Comparison of ENCODE assay signal across 7 cellular contexts in the genomic region with DNA sequence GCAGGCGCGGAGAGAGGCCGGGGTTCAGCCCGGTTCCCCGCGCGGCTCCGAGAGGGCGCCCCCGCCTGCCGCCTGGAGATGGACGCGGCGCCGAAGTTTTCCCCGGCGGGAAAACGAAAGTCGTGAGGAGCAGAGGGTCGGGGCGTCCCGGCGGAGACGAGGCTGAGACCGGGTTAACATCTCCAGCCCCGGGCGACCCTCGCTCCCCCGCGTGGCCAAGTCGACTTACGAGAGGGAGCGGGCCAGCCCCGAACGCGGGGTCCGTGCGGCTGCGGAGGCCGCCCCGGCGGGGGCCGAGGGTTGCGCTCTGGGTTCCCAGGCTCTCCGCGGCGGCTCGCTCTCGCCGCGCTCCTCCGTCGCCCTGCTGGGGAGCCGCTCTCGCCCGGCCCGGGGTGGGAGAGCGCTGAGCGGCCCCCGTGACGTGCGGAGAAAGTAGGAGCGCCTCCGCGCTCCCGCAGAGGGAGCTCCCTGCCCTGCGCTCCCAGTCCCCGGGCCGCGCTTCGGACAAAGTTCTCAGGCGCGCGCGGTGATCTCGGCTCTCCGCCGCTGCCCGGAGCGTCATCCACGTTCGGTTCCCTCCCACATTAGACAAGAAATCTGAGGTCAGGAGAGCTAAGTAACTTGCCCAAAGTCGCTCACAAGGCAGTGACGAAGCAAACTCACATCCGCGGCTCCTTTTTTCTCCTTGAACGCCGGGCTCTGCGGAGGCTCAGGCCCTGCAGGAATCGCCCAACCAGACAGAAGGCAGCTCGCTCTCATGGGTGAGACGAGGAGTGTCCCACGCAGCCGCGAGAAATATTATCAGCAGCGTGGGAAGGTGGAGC. TPM values are rescaled to one million over a fixed set of nuclear protein-coding genes. Genes with fewer than 3 reads are reported as not detected.
A peak's percentile ranks its signal among the peaks of the same experiment; 100 is the strongest.
DNase-seq lines count a peak whose midpoint lies in the region; ATAC-seq and TF ChIP-seq lines count a peak whose summit lies in the region.

No MANE protein-coding gene starts in this region.

- H3K4me1 Mint-ChIP-seq in activated CD8-positive, alpha-beta T cell treated with anti-CD3 and anti-CD28 coated beads, Interleukin-2, amount 10 ng/mL, durations not matched to agents 7 days and 5 days (ENCODE audit: low read depth): peaks cover 75% of the 10 kb centered on the region
- peaks cover 31% of the 10 kb centered on the region for H3K4me1 Mint-ChIP-seq in endothelial cell (ENCODE audit: unreplicated experiment)

- H3K27ac Mint-ChIP-seq in activated CD8-positive, alpha-beta T cell treated with anti-CD3 and anti-CD28 coated beads, Interleukin-2, amount 10 ng/mL, durations not matched to agents 7 days and 5 days: peak overlapping the region; percentile 90
- H3K27ac Mint-ChIP-seq in endothelial cell (ENCODE audit: unreplicated experiment): no peak overlapping the region

- no peak overlapping the region for H3K23ac ChIP-seq in mesendoderm (ENCODE audit: low read length)

- no peak overlapping the region for H2AK5ac ChIP-seq in mesendoderm (ENCODE audit: low read length)

- POLR2A ChIA-PET in activated CD8-positive, alpha-beta T cell treated with anti-CD3 and anti-CD28 coated beads, Interleukin-2, amount 10 ng/mL, durations not matched to agents 7 days and 5 days (lab: Charles Lee): interaction anchor here (0.6 to 3.5 kb wide), 9 partner anchors 9 to 284 kb away, joined by 3 to 26 read pairs (median 4); a partner anchor contains a TSS

- no peaks in the 10 kb centered on the region for H3K9me3 Mint-ChIP-seq in activated CD8-positive, alpha-beta T cell treated with anti-CD3 and anti-CD28 coated beads, Interleukin-2, amount 10 ng/mL, durations not matched to agents 7 days and 5 days (ENCODE audit: insufficient read depth)
- H3K9me3 Mint-ChIP-seq in endothelial cell (ENCODE audit: unreplicated experiment): no peaks in the 10 kb centered on the region

- peak overlapping the region; percentile 84 for H2BK120ac ChIP-seq in mesendoderm (ENCODE audit: low read depth, low read length)

- no CpG with 5 or more reads among the region's 96 CpGs for WGBS in mesendoderm (ENCODE audit: extremely low coverage, insufficient coverage, low lambda C conversion rate)

- peak overlapping the region; percentile 89 for H3K18ac ChIP-seq in mesendoderm (ENCODE audit: low read length)

- H3K27me3 ChIP-seq in mesendoderm (ENCODE audit: insufficient read depth, low read length, poor library complexity): no peaks in the 10 kb centered on the region

- peak overlapping the region; percentile 76 for H3K9ac ChIP-seq in mesendoderm (ENCODE audit: low read length)

- H2BK15ac ChIP-seq in mesendoderm (replicated peaks; ENCODE audit: low read depth): no peak overlapping the region

- H3K36me3 Mint-ChIP-seq in activated CD8-positive, alpha-beta T cell treated with anti-CD3 and anti-CD28 coated beads, Interleukin-2, amount 10 ng/mL, durations not matched to agents 7 days and 5 days (ENCODE audit: low read depth): peaks cover 1% of the 10 kb centered on the region
- no peaks in the 10 kb centered on the region for H3K36me3 Mint-ChIP-seq in endothelial cell (ENCODE audit: low read depth, unreplicated experiment)

- ATAC-seq in activated CD8-positive, alpha-beta T cell treated with anti-CD3 and anti-CD28 coated beads, Interleukin-2, amount 10 ng/mL, durations not matched to agents 7 days and 5 days: peak; percentile 48
- no peak for ATAC-seq in HG02623 (IDR thresholded peaks at IDR 0.05; ENCODE audit: unreplicated experiment)

- H3K56ac ChIP-seq in mesendoderm (ENCODE audit: low read length): peak overlapping the region; percentile 77

- H3K4me1 ChIP-seq in mesendoderm (ENCODE audit: control insufficient read depth, low read depth, low read length): peaks cover 18% of the 10 kb centered on the region

- H3K27me3 Mint-ChIP-seq in activated CD8-positive, alpha-beta T cell treated with anti-CD3 and anti-CD28 coated beads, Interleukin-2, amount 10 ng/mL, durations not matched to agents 7 days and 5 days (ENCODE audit: low read depth): no peaks in the 10 kb centered on the region
- peaks cover 16% of the 10 kb centered on the region for H3K27me3 Mint-ChIP-seq in endothelial cell (ENCODE audit: unreplicated experiment)

- H3K79me1 ChIP-seq in mesendoderm (ENCODE audit: low read length): peaks cover 3% of the 10 kb centered on the region

- H3K4me3 ChIP-seq in GM12875 (ENCODE audit: low read depth, low read length) (peak overlapping the region; percentile 68), mesendoderm (ENCODE audit: low read length) (peak overlapping the region; percentile 44)

- TF ChIP-seq CTCF in GM12875 (IDR thresholded peaks at IDR 0.05; ENCODE audit: borderline replicate concordance, insufficient read depth, low read depth, low read length) (no peak), endothelial cell (IDR thresholded peaks at IDR 0.05; ENCODE audit: unreplicated experiment) (peak; percentile 17)

- H3K4me3 Mint-ChIP-seq in activated CD8-positive, alpha-beta T cell treated with anti-CD3 and anti-CD28 coated beads, Interleukin-2, amount 10 ng/mL, durations not matched to agents 7 days and 5 days: peak overlapping the region; percentile 83
- peak overlapping the region; percentile 89 for H3K4me3 Mint-ChIP-seq in endothelial cell (ENCODE audit: unreplicated experiment)

- H2BK5ac ChIP-seq in mesendoderm (ENCODE audit: low read length): no peak overlapping the region

- H4K8ac ChIP-seq in mesendoderm (ENCODE audit: low read depth, low read length): peak overlapping the region; percentile 88

- H3K4me2 ChIP-seq in mesendoderm (ENCODE audit: low read length): peak overlapping the region; percentile 61

- H3K36me3 ChIP-seq in mesendoderm (ENCODE audit: control insufficient read depth, insufficient read depth, low read length): no peaks in the 10 kb centered on the region

- H3K79me2 ChIP-seq in mesendoderm (ENCODE audit: control insufficient read depth, insufficient read depth, low read length): peaks cover 23% of the 10 kb centered on the region

- no peak overlapping the region for H4K5ac ChIP-seq in mesendoderm (ENCODE audit: low read length)

- DNase-seq in LoVo (ENCODE audit: low spot score): peak; percentile 71
- peak; percentile 67 for DNase-seq in activated CD8-positive, alpha-beta T cell treated with anti-CD3 and anti-CD28 coated beads, Interleukin-2, amount 10 ng/mL, durations not matched to agents 7 days and 5 days
- DNase-seq in endothelial cell (ENCODE audit: low spot score): peak; percentile 61
- peak; percentile 90 for DNase-seq in mesendoderm
- DNase-seq in stimulated activated CD8-positive, alpha-beta memory T cell treated with anti-CD3 and anti-CD28 coated beads, Interleukin-15, amount 100 ng/mL, for 24 hours (ENCODE audit: low read depth): peak; percentile 18

- CTCF ChIA-PET in activated CD8-positive, alpha-beta T cell treated with anti-CD3 and anti-CD28 coated beads, Interleukin-2, amount 10 ng/mL, durations not matched to agents 7 days and 5 days (lab: Charles Lee): interaction anchor here (0.7 to 8.4 kb wide), 8 partner anchors 11 to 283 kb away, joined by 3 to 74 read pairs (median 4); a partner anchor contains a TSS

- H3K4ac ChIP-seq in mesendoderm (ENCODE audit: low read depth, low read length): peak overlapping the region; percentile 73

- H3K27ac ChIP-seq in mesendoderm (ENCODE audit: low read depth, low read length): peak overlapping the region; percentile 91

RNA-seq across cellular contexts. Expression of a gene that starts 1.1 kb away (rescaled TPM):
- total RNA-seq in activated CD8-positive, alpha-beta T cell treated with anti-CD3 and anti-CD28 coated beads, Interleukin-2, amount 10 ng/mL, durations not matched to agents 7 days and 5 days: 1 to 10 TPM; 1.9 to 2.1 TPM
- 0.54 TPM for total RNA-seq in endothelial cell (ENCODE audit: unreplicated experiment)
- 13.6 TPM for polyA plus RNA-seq in mesendoderm (2013, experiment 1 of 2)
- polyA plus RNA-seq in mesendoderm (2013, experiment 2 of 2): 13.4 TPM

Comparison
In these comparisons a context has a peak if more than half of its experiments do, and no peak if none do; other contexts are left out.
1. DNase-seq: peak in every context shown above with its lines; median percentile 90 in mesendoderm; 71 in LoVo; 67 in activated CD8-positive, alpha-beta T cell treated with anti-CD3 and anti-CD28 coated beads, Interleukin-2, amount 10 ng/mL, durations not matched to agents 7 days and 5 days; 61 in endothelial cell; 18 in stimulated activated CD8-positive, alpha-beta memory T cell treated with anti-CD3 and anti-CD28 coated beads, Interleukin-15, amount 100 ng/mL, for 24 hours.